ENCODE assay signal across 1 cellular context in the genomic region with DNA sequence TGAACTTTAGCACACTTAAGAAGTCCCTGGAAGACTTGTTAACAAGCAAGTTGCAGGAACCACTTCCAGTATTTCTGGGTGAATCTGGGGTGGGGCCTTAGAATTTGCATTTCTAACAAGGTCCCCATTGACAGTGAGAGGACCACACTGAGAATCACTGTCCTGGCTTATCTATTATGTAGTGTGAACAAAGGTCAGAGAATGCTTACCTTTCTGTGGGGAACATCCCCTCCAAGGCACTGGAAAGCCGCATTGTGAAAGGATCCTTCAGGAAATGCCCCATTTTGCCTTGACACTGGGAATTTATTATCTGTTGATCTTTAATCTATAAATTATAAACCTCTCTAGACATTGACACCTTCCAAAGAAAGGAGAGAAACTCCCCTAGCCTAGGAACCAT.
TF ChIP-seq lines count a peak whose summit lies in the region.

No MANE protein-coding gene starts in this region.

TF ChIP-seq in H1, 55 proteins besides CTCF, POLR2A, EP300 and RAD21:
- TF ChIP-seq, protein P1, sequence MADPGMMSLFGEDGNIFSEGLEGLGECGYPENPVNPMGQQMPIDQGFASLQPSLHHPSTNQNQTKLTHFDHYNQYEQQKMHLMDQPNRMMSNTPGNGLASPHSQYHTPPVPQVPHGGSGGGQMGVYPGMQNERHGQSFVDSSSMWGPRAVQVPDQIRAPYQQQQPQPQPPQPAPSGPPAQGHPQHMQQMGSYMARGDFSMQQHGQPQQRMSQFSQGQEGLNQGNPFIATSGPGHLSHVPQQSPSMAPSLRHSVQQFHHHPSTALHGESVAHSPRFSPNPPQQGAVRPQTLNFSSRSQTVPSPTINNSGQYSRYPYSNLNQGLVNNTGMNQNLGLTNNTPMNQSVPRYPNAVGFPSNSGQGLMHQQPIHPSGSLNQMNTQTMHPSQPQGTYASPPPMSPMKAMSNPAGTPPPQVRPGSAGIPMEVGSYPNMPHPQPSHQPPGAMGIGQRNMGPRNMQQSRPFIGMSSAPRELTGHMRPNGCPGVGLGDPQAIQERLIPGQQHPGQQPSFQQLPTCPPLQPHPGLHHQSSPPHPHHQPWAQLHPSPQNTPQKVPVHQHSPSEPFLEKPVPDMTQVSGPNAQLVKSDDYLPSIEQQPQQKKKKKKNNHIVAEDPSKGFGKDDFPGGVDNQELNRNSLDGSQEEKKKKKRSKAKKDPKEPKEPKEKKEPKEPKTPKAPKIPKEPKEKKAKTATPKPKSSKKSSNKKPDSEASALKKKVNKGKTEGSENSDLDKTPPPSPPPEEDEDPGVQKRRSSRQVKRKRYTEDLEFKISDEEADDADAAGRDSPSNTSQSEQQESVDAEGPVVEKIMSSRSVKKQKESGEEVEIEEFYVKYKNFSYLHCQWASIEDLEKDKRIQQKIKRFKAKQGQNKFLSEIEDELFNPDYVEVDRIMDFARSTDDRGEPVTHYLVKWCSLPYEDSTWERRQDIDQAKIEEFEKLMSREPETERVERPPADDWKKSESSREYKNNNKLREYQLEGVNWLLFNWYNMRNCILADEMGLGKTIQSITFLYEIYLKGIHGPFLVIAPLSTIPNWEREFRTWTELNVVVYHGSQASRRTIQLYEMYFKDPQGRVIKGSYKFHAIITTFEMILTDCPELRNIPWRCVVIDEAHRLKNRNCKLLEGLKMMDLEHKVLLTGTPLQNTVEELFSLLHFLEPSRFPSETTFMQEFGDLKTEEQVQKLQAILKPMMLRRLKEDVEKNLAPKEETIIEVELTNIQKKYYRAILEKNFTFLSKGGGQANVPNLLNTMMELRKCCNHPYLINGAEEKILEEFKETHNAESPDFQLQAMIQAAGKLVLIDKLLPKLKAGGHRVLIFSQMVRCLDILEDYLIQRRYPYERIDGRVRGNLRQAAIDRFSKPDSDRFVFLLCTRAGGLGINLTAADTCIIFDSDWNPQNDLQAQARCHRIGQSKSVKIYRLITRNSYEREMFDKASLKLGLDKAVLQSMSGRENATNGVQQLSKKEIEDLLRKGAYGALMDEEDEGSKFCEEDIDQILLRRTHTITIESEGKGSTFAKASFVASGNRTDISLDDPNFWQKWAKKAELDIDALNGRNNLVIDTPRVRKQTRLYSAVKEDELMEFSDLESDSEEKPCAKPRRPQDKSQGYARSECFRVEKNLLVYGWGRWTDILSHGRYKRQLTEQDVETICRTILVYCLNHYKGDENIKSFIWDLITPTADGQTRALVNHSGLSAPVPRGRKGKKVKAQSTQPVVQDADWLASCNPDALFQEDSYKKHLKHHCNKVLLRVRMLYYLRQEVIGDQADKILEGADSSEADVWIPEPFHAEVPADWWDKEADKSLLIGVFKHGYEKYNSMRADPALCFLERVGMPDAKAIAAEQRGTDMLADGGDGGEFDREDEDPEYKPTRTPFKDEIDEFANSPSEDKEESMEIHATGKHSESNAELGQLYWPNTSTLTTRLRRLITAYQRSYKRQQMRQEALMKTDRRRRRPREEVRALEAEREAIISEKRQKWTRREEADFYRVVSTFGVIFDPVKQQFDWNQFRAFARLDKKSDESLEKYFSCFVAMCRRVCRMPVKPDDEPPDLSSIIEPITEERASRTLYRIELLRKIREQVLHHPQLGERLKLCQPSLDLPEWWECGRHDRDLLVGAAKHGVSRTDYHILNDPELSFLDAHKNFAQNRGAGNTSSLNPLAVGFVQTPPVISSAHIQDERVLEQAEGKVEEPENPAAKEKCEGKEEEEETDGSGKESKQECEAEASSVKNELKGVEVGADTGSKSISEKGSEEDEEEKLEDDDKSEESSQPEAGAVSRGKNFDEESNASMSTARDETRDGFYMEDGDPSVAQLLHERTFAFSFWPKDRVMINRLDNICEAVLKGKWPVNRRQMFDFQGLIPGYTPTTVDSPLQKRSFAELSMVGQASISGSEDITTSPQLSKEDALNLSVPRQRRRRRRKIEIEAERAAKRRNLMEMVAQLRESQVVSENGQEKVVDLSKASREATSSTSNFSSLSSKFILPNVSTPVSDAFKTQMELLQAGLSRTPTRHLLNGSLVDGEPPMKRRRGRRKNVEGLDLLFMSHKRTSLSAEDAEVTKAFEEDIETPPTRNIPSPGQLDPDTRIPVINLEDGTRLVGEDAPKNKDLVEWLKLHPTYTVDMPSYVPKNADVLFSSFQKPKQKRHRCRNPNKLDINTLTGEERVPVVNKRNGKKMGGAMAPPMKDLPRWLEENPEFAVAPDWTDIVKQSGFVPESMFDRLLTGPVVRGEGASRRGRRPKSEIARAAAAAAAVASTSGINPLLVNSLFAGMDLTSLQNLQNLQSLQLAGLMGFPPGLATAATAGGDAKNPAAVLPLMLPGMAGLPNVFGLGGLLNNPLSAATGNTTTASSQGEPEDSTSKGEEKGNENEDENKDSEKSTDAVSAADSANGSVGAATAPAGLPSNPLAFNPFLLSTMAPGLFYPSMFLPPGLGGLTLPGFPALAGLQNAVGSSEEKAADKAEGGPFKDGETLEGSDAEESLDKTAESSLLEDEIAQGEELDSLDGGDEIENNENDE (IDR thresholded peaks at IDR 0.05; ENCODE audit: insufficient replicate concordance, low read length), result no peak
- TF ChIP-seq POU5F1 (IDR thresholded peaks at IDR 0.05; ENCODE audit: low read depth, low read length), result no peak
- no peak for TF ChIP-seq RNF2 (IDR thresholded peaks at IDR 0.05; ENCODE audit: borderline replicate concordance, low read depth, low read length, missing control alignments, poor library complexity, severe bottlenecking)
- TF ChIP-seq SIN3A (conservative IDR thresholded peaks at IDR 0.05 in 1 of 2, IDR thresholded peaks at IDR 0.05 in 1 of 2; ENCODE audit: low read depth in 1 of 2, low read length in 2 of 2), result no peak
- TF ChIP-seq EZH2 (IDR thresholded peaks at IDR 0.05; ENCODE audit: low read depth, low read length, severe bottlenecking), result no peak
- no peak for TF ChIP-seq SUZ12 (IDR thresholded peaks at IDR 0.05; ENCODE audit: low read length)
- no peak for TF ChIP-seq SP1 (IDR thresholded peaks at IDR 0.05; ENCODE audit: low read depth, low read length)
- TF ChIP-seq BACH1 (IDR thresholded peaks at IDR 0.05; ENCODE audit: low read length), result no peak
- TF ChIP-seq, protein P2, sequence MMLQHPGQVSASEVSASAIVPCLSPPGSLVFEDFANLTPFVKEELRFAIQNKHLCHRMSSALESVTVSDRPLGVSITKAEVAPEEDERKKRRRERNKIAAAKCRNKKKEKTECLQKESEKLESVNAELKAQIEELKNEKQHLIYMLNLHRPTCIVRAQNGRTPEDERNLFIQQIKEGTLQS (IDR thresholded peaks at IDR 0.05; ENCODE audit: insufficient read depth, low read depth, low read length), result no peak
- TF ChIP-seq CBX8 (IDR thresholded peaks at IDR 0.05; ENCODE audit: borderline replicate concordance, low read depth, low read length), result no peak
- TF ChIP-seq SP4 (IDR thresholded peaks at IDR 0.05; ENCODE audit: low read length), result no peak
- TF ChIP-seq CHD1 (IDR thresholded peaks at IDR 0.05; ENCODE audit: low read depth, low read length), result no peak
- no peak for TF ChIP-seq KDM1A (IDR thresholded peaks at IDR 0.05; ENCODE audit: borderline replicate concordance, low read length)
- TF ChIP-seq, protein P3, sequence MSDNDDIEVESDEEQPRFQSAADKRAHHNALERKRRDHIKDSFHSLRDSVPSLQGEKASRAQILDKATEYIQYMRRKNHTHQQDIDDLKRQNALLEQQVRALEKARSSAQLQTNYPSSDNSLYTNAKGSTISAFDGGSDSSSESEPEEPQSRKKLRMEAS (IDR thresholded peaks at IDR 0.05), result no peak
